In the genomic region with DNA sequence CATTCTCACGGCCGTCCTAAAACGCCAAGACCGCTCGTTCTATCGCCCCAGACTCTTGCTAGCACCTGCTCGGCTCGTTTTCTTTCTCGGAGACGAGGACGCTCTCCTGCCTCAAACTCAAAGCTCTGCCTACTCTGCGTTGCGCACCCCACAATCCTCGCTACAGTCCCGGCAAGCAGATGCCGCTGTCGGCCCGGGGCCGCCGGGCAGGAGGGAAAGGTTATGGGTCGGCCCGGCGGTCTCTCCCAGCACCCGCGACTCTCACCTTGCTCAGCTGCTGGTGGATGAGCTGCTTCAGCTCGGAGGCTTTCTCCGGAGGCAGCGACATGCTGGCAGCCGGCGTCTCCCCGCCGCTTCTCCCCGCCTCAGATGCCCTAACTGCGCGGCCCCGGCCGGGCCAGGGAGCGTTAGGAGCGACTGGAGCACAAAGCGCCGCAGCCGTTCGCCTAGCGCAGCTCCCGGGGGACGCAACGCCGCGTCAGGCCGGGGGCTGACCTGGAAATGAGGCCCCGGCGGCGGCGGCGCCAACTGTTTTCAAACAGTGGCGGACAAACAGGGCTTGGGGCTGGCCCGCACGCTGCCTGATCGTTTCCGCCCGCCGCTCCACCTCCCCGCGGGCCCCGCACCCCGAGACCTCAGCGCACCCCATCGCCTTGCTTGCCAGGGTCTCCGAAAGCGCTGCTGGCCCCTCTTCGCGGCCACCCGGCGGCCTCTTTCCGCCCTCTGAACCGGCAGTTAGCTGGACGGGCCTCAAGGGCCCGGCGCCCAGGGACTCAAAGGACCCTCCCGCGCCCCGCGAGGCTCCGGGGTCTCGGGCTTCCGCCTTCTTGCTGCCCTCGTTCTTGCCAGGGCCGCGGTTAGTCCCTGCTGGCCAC, we compare ENCODE assay signal across 1 cellular context.
TF ChIP-seq lines count a peak whose summit lies in the region.

A gene with protein sequence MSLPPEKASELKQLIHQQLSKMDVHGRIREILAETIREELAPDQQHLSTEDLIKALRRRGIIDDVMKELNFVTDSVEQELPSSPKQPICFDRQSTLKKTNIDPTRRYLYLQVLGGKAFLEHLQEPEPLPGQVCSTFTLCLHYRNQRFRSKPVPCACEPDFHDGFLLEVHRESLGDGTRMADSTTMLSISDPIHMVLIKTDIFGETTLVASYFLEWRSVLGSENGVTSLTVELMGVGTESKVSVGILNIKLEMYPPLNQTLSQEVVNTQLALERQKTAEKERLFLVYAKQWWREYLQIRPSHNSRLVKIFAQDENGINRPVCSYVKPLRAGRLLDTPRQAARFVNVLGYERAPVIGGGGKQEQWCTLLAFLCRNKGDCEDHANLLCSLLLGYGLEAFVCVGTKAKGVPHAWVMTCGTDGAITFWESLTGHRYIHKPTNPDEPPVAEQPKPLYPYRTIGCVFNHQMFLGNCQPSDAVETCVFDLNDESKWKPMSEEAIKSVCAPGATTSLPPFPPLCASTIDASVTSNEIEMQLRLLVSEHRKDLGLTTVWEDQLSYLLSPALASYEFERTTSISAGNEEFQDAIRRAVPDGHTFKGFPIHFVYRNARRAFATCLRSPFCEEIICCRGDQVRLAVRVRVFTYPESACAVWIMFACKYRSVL (minus strand): TSS at position 503 of the 875 bp plus-strand sequence. CDS start 175 bp downstream, at position 328.
TSS of gene PSMG2 (plus strand) at position 822 of the 875 bp plus-strand sequence. CDS start 66 bp downstream, outside the sequence.

TF ChIP-seq in HepG2, 621 proteins besides CTCF, POLR2A, EP300 and RAD21 (continued from another document and continues in another):
- TF ChIP-seq, protein P1, sequence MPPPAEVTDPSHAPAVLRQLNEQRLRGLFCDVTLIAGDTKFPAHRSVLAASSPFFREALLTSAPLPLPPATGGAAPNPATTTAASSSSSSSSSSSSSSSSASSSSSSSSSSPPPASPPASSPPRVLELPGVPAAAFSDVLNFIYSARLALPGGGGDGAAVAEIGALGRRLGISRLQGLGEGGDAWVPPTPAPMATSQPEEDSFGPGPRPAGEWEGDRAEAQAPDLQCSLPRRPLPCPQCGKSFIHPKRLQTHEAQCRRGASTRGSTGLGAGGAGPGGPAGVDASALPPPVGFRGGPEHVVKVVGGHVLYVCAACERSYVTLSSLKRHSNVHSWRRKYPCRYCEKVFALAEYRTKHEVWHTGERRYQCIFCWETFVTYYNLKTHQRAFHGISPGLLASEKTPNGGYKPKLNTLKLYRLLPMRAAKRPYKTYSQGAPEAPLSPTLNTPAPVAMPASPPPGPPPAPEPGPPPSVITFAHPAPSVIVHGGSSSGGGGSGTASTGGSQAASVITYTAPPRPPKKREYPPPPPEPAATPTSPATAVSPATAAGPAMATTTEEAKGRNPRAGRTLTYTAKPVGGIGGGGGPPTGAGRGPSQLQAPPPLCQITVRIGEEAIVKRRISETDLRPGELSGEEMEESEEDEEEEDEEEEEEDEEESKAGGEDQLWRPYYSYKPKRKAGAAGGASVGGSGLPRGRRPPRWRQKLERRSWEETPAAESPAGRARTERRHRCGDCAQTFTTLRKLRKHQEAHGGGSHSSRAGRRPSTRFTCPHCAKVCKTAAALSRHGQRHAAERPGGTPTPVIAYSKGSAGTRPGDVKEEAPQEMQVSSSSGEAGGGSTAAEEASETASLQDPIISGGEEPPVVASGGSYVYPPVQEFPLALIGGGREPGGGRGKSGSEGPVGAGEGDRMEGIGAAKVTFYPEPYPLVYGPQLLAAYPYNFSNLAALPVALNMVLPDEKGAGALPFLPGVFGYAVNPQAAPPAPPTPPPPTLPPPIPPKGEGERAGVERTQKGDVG (CRISPR knock-in tag; IDR thresholded peaks at IDR 0.05; ENCODE audit: borderline replicate concordance), result 0 out of 2 replicates have a peak, but pooled peaks have one; percentile 44
- TF ChIP-seq ZNF713 (CRISPR knock-in tag; IDR thresholded peaks at IDR 0.05) (no peak), MED1 (CRISPR knock-in tag; IDR thresholded peaks at IDR 0.05) (peak; percentile 44; the same call in 1 of the 2 replicates), SOX13 (IDR thresholded peaks at IDR 0.05) (no peak), SOX13 (CRISPR knock-in tag; conservative IDR thresholded peaks at IDR 0.05 in 1 of 2, IDR thresholded peaks at IDR 0.05 in 1 of 2) (peak in 1 of 2 experiments; percentile 37; a peak in 1 of 4 replicates), ZNF329 (CRISPR knock-in tag; IDR thresholded peaks at IDR 0.05; ENCODE audit: low read depth) (0 out of 2 replicates have a peak, but pooled peaks have one; percentile 43), ZNF33A (CRISPR knock-in tag; IDR thresholded peaks at IDR 0.05; ENCODE audit: borderline replicate concordance) (peak; percentile 40; the same call in 1 of the 2 replicates), RBFOX2 (IDR thresholded peaks at IDR 0.05; ENCODE audit: low read depth, low read length) (peak; percentile 96), ZNF83 (CRISPR knock-in tag; IDR thresholded peaks at IDR 0.05; ENCODE audit: borderline replicate concordance) (peak; percentile 78; the same call in 1 of the 2 replicates), MXD4 (CRISPR knock-in tag; IDR thresholded peaks at IDR 0.05) (peak; percentile 78), NONO (IDR thresholded peaks at IDR 0.05) (no peak), NONO (CRISPR knock-in tag; conservative IDR thresholded peaks at IDR 0.05) (peak; percentile 48; the same call in 1 of the 2 replicates), TFAP4 (IDR thresholded peaks at IDR 0.05; ENCODE audit: borderline replicate concordance, low read depth) (peak; percentile 50; the same call in 1 of the 2 replicates), ZSCAN29 (CRISPR knock-in tag; conservative IDR thresholded peaks at IDR 0.05) (peak; percentile 25; the same call in 1 of the 2 replicates), ZIK1 (CRISPR knock-in tag; IDR thresholded peaks at IDR 0.05; ENCODE audit: borderline replicate concordance, low read depth) (peak; percentile 76), RXRA (CRISPR knock-in tag; IDR thresholded peaks at IDR 0.05) (peak; percentile 82; the same call in 1 of the 2 replicates), HNRNPL (IDR thresholded peaks at IDR 0.05; ENCODE audit: low read depth, low read length) (peak; percentile 45; the same call in 1 of the 2 replicates), ZNF407 (CRISPR knock-in tag; IDR thresholded peaks at IDR 0.05; ENCODE audit: not compliant biosample characterization) (peak; percentile 36), EED (CRISPR knock-in tag; IDR thresholded peaks at IDR 0.05) (0 out of 2 replicates have a peak, but pooled peaks have one; percentile 63), ZBTB38 (CRISPR knock-in tag; IDR thresholded peaks at IDR 0.05) (peak; percentile 72; the same call in 1 of the 2 replicates), ERF (CRISPR knock-in tag; IDR thresholded peaks at IDR 0.05) (peak; percentile 59), KAT8 (CRISPR knock-in tag; IDR thresholded peaks at IDR 0.05) (peak; percentile 90), ZNF460 (CRISPR knock-in tag; IDR thresholded peaks at IDR 0.05; ENCODE audit: borderline replicate concordance) (no peak), SP2 (CRISPR knock-in tag; IDR thresholded peaks at IDR 0.05) (peak; percentile 30; the same call in 1 of the 2 replicates), ZMYM4 (CRISPR knock-in tag; IDR thresholded peaks at IDR 0.05) (peak; percentile 73; the same call in 1 of the 2 replicates), PCBP2 (optimal IDR thresholded peaks at IDR 0.05; ENCODE audit: low read depth, low read length, poor library complexity, severe bottlenecking) (no peak), FOXO1 (CRISPR knock-in tag; IDR thresholded peaks at IDR 0.05) (no peak; the same call in 1 of the 2 replicates), IRF2 (CRISPR knock-in tag; IDR thresholded peaks at IDR 0.05) (peak; percentile 87), ZNF232 (CRISPR knock-in tag; IDR thresholded peaks at IDR 0.05; ENCODE audit: borderline replicate concordance) (peak; percentile 21; the same call in 1 of the 2 replicates), ZSCAN22 (CRISPR knock-in tag; IDR thresholded peaks at IDR 0.05) (no peak), CEBPG (CRISPR knock-in tag; IDR thresholded peaks at IDR 0.05) (0 out of 2 replicates have a peak, but pooled peaks have one; percentile 21), ZNF451 (CRISPR knock-in tag; IDR thresholded peaks at IDR 0.05) (peak; percentile 24; the same call in 1 of the 2 replicates), GLI4 (CRISPR knock-in tag; IDR thresholded peaks at IDR 0.05; ENCODE audit: borderline replicate concordance) (peak; percentile 28; the same call in 1 of the 2 replicates), KMT2B (CRISPR knock-in tag; IDR thresholded peaks at IDR 0.05) (peak; percentile 99), ZNF761 (CRISPR knock-in tag; conservative IDR thresholded peaks at IDR 0.05) (peak; percentile 63; the same call in 1 of the 2 replicates), ZNF335 (CRISPR knock-in tag; IDR thresholded peaks at IDR 0.05) (peak; percentile 100), ZNF839 (CRISPR knock-in tag; IDR thresholded peaks at IDR 0.05; ENCODE audit: borderline replicate concordance) (0 out of 2 replicates have a peak, but pooled peaks have one; percentile 27)
- TF ChIP-seq, protein P2, sequence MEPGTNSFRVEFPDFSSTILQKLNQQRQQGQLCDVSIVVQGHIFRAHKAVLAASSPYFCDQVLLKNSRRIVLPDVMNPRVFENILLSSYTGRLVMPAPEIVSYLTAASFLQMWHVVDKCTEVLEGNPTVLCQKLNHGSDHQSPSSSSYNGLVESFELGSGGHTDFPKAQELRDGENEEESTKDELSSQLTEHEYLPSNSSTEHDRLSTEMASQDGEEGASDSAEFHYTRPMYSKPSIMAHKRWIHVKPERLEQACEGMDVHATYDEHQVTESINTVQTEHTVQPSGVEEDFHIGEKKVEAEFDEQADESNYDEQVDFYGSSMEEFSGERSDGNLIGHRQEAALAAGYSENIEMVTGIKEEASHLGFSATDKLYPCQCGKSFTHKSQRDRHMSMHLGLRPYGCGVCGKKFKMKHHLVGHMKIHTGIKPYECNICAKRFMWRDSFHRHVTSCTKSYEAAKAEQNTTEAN (CRISPR knock-in tag; conservative IDR thresholded peaks at IDR 0.05), result no peak; the same call in none of the 2 replicates
- TF ChIP-seq, protein P3, sequence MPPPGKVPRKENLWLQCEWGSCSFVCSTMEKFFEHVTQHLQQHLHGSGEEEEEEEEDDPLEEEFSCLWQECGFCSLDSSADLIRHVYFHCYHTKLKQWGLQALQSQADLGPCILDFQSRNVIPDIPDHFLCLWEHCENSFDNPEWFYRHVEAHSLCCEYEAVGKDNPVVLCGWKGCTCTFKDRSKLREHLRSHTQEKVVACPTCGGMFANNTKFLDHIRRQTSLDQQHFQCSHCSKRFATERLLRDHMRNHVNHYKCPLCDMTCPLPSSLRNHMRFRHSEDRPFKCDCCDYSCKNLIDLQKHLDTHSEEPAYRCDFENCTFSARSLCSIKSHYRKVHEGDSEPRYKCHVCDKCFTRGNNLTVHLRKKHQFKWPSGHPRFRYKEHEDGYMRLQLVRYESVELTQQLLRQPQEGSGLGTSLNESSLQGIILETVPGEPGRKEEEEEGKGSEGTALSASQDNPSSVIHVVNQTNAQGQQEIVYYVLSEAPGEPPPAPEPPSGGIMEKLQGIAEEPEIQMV (CRISPR knock-in tag; IDR thresholded peaks at IDR 0.05; ENCODE audit: low read depth), result peak; percentile 9; the same call in 1 of the 2 replicates
- TF ChIP-seq, protein P4, sequence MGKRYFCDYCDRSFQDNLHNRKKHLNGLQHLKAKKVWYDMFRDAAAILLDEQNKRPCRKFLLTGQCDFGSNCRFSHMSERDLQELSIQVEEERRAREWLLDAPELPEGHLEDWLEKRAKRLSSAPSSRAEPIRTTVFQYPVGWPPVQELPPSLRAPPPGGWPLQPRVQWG (CRISPR knock-in tag; IDR thresholded peaks at IDR 0.05; ENCODE audit: borderline replicate concordance, low read depth), result no peak
